In genomic region chr14:49769171-49769570, GRCh38 we compare ENCODE assay signal across 8 cellular contexts. TPM values are rescaled to one million over a fixed set of nuclear protein-coding genes. Genes with fewer than 3 reads are reported as not detected.
DNase-seq lines count a peak whose midpoint lies in the region; ATAC-seq and TF ChIP-seq lines count a peak whose summit lies in the region.

No MANE protein-coding gene starts in this region.

- TF ChIP-seq POLR2A in gastroesophageal sphincter (IDR thresholded peaks at IDR 0.05) = no peak

- H3K9me3 ChIP-seq in WERI-Rb-1 (ENCODE audit: severe bottlenecking) = no peaks in the 10 kb centered on the region
- no peaks in the 10 kb centered on the region for H3K9me3 ChIP-seq in gastroesophageal sphincter

- peaks cover 6% of the 10 kb centered on the region for H3K36me3 ChIP-seq in WERI-Rb-1
- peaks cover 0 to 25% of the 10 kb centered on the region in 2 donors for H3K36me3 ChIP-seq in gastroesophageal sphincter

- no peaks in the 10 kb centered on the region for H3K9me3 Mint-ChIP-seq in activated naive CD4-positive, alpha-beta T cell treated with anti-CD3 and anti-CD28 coated beads for 36 hours

- peak overlapping the region; percentile 98 for H3K27ac Mint-ChIP-seq in activated naive CD4-positive, alpha-beta T cell treated with anti-CD3 and anti-CD28 coated beads for 36 hours

- peaks cover 0 to 42% (median 23%) of the 10 kb centered on the region in 3 donors for H3K4me1 ChIP-seq in gastroesophageal sphincter

- intact Hi-C loops in activated naive CD4-positive, alpha-beta T cell treated with anti-CD3 and anti-CD28 coated beads for 36 hours (cut with micrococcal nuclease) = loop anchor here (2.0 to 10.0 kb wide), 6 partner anchors 203 to 1473 kb away; partner anchors contain the start of genes CDKL1 and TMX1

- no peak for DNase-seq in activated naive CD4-positive, alpha-beta T cell treated with anti-CD3 and anti-CD28 coated beads for 36 hours
- DNase-seq in activated naive CD4-positive, alpha-beta T cell treated with Interleukin-2 at 50 U/mL for 16 hours = no peak
- DNase-seq in WERI-Rb-1 (no peak), skeletal muscle cell (ENCODE audit: low read depth) (no peak), DMS153 (lab: John Stamatoyannopoulos, UW) (no peak)
- no peak for DNase-seq in stimulated activated CD4-positive, alpha-beta T cell treated with anti-CD3 and anti-CD28 coated beads, Interleukin-15, amount 100 ng/mL, for 24 hours
- no peak for DNase-seq in activated CD4-positive, CD25-positive, alpha-beta regulatory T cell treated with anti-CD3 and anti-CD28 coated beads, Interleukin-2, amount 50 U/mL, for 72 hours

- peak overlapping the region; percentile 94 for H3K27ac ChIP-seq in WERI-Rb-1
- peak overlapping the region; percentile 90 to 98 (median 96) for H3K27ac ChIP-seq in gastroesophageal sphincter

- H3K4me3 Mint-ChIP-seq in activated naive CD4-positive, alpha-beta T cell treated with anti-CD3 and anti-CD28 coated beads for 36 hours = peak overlapping the region; percentile 94

- H3K27me3 ChIP-seq in WERI-Rb-1 (ENCODE audit: insufficient read depth, low read depth, severe bottlenecking) (no peaks in the 10 kb centered on the region), gastroesophageal sphincter (no peaks in the 10 kb centered on the region)

- CTCF ChIA-PET in activated naive CD4-positive, alpha-beta T cell treated with anti-CD3 and anti-CD28 coated beads for 36 hours (lab: Charles Lee) = interaction anchor here (0.6 to 2.2 kb wide), 5 partner anchors 62 to 135 kb away, joined by 3 to 10 read pairs (median 4); partner anchors contain the start of gene NEMF

- H3K4me3 ChIP-seq in WERI-Rb-1 (ENCODE audit: low read depth, low read length) = peak overlapping the region; percentile 97
- H3K4me3 ChIP-seq in gastroesophageal sphincter = peak overlapping the region; percentile 87 to 98
- peak overlapping the region; percentile 82 for H3K4me3 ChIP-seq in skeletal muscle cell (ENCODE audit: low read depth, low read length)

- peaks cover 34% of the 10 kb centered on the region for H3K4me1 Mint-ChIP-seq in activated naive CD4-positive, alpha-beta T cell treated with anti-CD3 and anti-CD28 coated beads for 36 hours (ENCODE audit: low read depth)

- WGBS in gastroesophageal sphincter (ENCODE audit: low coverage in 1 of 2), 2 donors = 16 to 48% methylated on average over 5 to 6 of the region's 6 CpGs

- H3K27me3 Mint-ChIP-seq in activated naive CD4-positive, alpha-beta T cell treated with anti-CD3 and anti-CD28 coated beads for 36 hours (ENCODE audit: low read depth) = no peaks in the 10 kb centered on the region

- TF ChIP-seq CTCF in WERI-Rb-1 (IDR thresholded peaks at IDR 0.05; ENCODE audit: low read depth, low read length) (no peak), gastroesophageal sphincter (IDR thresholded peaks at IDR 0.05) (no peak)

- TF ChIP-seq EP300 in gastroesophageal sphincter (IDR thresholded peaks at IDR 0.05) = no peak

- H3K36me3 Mint-ChIP-seq in activated naive CD4-positive, alpha-beta T cell treated with anti-CD3 and anti-CD28 coated beads for 36 hours (ENCODE audit: low read depth) = peaks cover 2% of the 10 kb centered on the region

- no peak for ATAC-seq in gastroesophageal sphincter

RNA-seq across cellular contexts. Expression of gene KLHDC2, which starts 1.2 kb away (rescaled TPM):
- total RNA-seq in activated naive CD4-positive, alpha-beta T cell treated with anti-CD3 and anti-CD28 coated beads for 36 hours = 10 to 100 TPM; 24.3 to 25.0 TPM
- 100 to 1,000 TPM in 1 of 4 donors, 10 to 100 TPM in 3; 72.3 to 113 (median 97.1) TPM for total RNA-seq in gastroesophageal sphincter
